8 cellular contexts compared by ENCODE assay signal in the genomic region with DNA sequence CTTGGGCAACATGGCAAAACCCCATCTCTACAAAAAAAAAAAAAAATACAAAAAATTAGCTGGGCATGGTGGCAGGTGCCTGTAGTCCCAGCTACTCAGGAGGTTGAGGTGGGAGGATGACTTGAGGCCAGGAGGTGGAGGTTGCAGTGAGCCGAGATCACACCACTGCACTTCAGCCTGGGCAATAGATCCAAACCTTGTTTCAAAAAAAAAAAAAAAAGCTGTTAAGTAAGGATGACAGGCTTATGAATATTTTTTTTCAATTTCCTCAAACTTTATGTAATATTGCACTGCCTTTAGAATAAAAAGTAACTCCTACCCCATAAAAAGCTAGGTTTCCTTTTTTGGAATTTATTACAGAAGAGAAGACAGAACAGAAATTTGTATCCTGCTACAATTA. TPM values are rescaled to one million over a fixed set of nuclear protein-coding genes. Genes with fewer than 3 reads are reported as not detected.
DNase-seq lines count a peak whose midpoint lies in the region; ATAC-seq, FAIRE-seq and TF ChIP-seq lines count a peak whose summit lies in the region.
"Not testable (repeated sequence)": the region's sequence is repeated elsewhere in the genome, so short reads cannot be mapped to it uniquely, and the experiment has no call there.

No MANE protein-coding gene starts in this region.

- H3K27ac ChIP-seq in A549 = peak overlapping the region; percentile 85 to 88
- H3K27ac ChIP-seq in SK-N-SH (ENCODE audit: low read depth in 2 of 2, low read length in 1 of 2) = peak overlapping the region; percentile 71 to 91; a peak in 3 of 4 replicates
- H3K27ac ChIP-seq in mammary epithelial cell (ENCODE audit: insufficient read depth, low read depth, low read length) = not testable (repeated sequence)
- H3K27ac ChIP-seq in heart left ventricle = peak overlapping the region; percentile 75 to 93 (median 86)
- H3K27ac ChIP-seq in rectal smooth muscle tissue (ENCODE audit: low read depth, low read length) = peak overlapping the region; percentile 90
- peak overlapping the region; percentile 52 to 78 for H3K27ac ChIP-seq in testis

- intact Hi-C loops in mammary epithelial cell (cut with micrococcal nuclease); testis (cut with DNase I; ENCODE audit: low total_unique reads): not testable (repeated sequence)
- intact Hi-C loops in heart left ventricle (cut with DNase I) = loop anchor here in 2 of 10 donors (2.0 kb wide), 1 partner anchor 28 kb away; no protein-coding TSS in a partner anchor

- CTCF ChIA-PET in A549 (lab: Yijun Ruan, JAX) = interaction anchor here (1.1 to 3.8 kb wide), 7 partner anchors 11 to 62 kb away, joined by 3 to 29 read pairs (median 5); no protein-coding TSS in a partner anchor
- CTCF ChIA-PET in SK-N-SH (lab: Yijun Ruan, JAX) = interaction anchor here (1.4 to 8.8 kb wide), 5 partner anchors 11 to 255 kb away, joined by 4 to 49 read pairs (median 9); no protein-coding TSS in a partner anchor
- CTCF ChIA-PET in mammary epithelial cell (lab: Charles Lee; ENCODE audit: low non-redundant PET) = not testable (repeated sequence)

- dilution Hi-C loops in mammary epithelial cell (cut with HindIII; ENCODE audit: low sequenced_read_pairs) = not testable (repeated sequence)

- not testable (repeated sequence) for H3K36me3 Mint-ChIP-seq in memory B cell

- FAIRE-seq in A549 (lab: Jason Lieb, UNC) = not testable (repeated sequence)

- BruUV-seq in mammary epithelial cell (replicated peaks; lab: Mats Ljungman, UMichigan) = not testable (repeated sequence)

- H3K4me1 ChIP-seq in A549 (peaks cover 45% of the 10 kb centered on the region), SK-N-SH (ENCODE audit: control insufficient read depth in 1 of 2, insufficient read depth in 2 of 2, low read depth in 1 of 2, low read length in 1 of 2) (peaks cover 3 to 27% of the 10 kb centered on the region in 2 experiments; a peak in 2 of 4 replicates), mammary epithelial cell (ENCODE audit: insufficient read depth, low read length) (peaks cover 37% of the 10 kb centered on the region), heart left ventricle (peaks cover 8 to 56% (median 45%) of the 10 kb centered on the region in 12 donors), rectal smooth muscle tissue (ENCODE audit: control insufficient read depth, insufficient read depth, low read length) (peaks cover 15% of the 10 kb centered on the region), testis (peaks cover 15% of the 10 kb centered on the region)

- peak overlapping the region; percentile 17 for H3K27ac Mint-ChIP-seq in memory B cell

- ATAC-seq in A549; heart left ventricle; memory B cell (ENCODE audit: low read depth): not testable (repeated sequence)

- peaks cover 17% of the 10 kb centered on the region for H3K4me1 Mint-ChIP-seq in memory B cell

- peak overlapping the region; percentile 88; the same call in 1 of the 2 replicates for H2AFZ ChIP-seq in SK-N-SH (ENCODE audit: low read depth)
- not testable (repeated sequence) for H2AFZ ChIP-seq in mammary epithelial cell (ENCODE audit: low read depth, low read length)

- H3K9me3 ChIP-seq in A549; SK-N-SH; mammary epithelial cell (replicated peaks; ENCODE audit: insufficient read depth, low read length); heart left ventricle; testis: not testable (repeated sequence)

- H3K36me3 ChIP-seq in SK-N-SH (replicated peaks in 1 of 2; ENCODE audit: control insufficient read depth in 1 of 2, insufficient read depth in 2 of 2, low read length in 1 of 2); mammary epithelial cell (ENCODE audit: insufficient read depth, low read length); heart left ventricle; rectal smooth muscle tissue (ENCODE audit: control insufficient read depth, insufficient read depth, low read length); testis (ENCODE audit: low read depth, missing control alignments): not testable (repeated sequence)

- H3K4me3 Mint-ChIP-seq in memory B cell = not testable (repeated sequence)

- H3F3A ChIP-seq in SK-N-SH (replicated peaks; ENCODE audit: insufficient read depth) = peaks cover 35% of the 10 kb centered on the region

- in situ Hi-C loops in mammary epithelial cell (cut with MboI; ENCODE audit: low sequenced_read_pairs in 2 of 2) = not testable (repeated sequence)

- not testable (repeated sequence) for H3K79me2 ChIP-seq in SK-N-SH (ENCODE audit: insufficient read depth); mammary epithelial cell (ENCODE audit: insufficient read depth, low read length)

- TF ChIP-seq RAD21 in A549 (conservative IDR thresholded peaks at IDR 0.05 in 1 of 2, IDR thresholded peaks at IDR 0.05 in 1 of 2); SK-N-SH (IDR thresholded peaks at IDR 0.05; ENCODE audit: low read length): not testable (repeated sequence)

- POLR2A ChIA-PET in A549 (lab: Yijun Ruan, JAX) = interaction anchor here (0.5 to 3.5 kb wide), 11 partner anchors 8 to 62 kb away, joined by 3 to 16 read pairs (median 7); a partner anchor contains a TSS
- POLR2A ChIA-PET in SK-N-SH (lab: Yijun Ruan, JAX) = interaction anchor here (0.9 to 1.3 kb wide), 2 partner anchors 25 to 92 kb away, joined by 4 to 5 read pairs; a partner anchor contains a TSS

- not testable (repeated sequence) for DNase-seq in A549 (ENCODE audit: low read depth in 1 of 2, low spot score in 1 of 2); SK-N-SH; mammary epithelial cell; heart left ventricle; memory B cell (ENCODE audit: low spot score in 2 of 2); testis
- peak; percentile 38 for DNase-seq in KG1 (lab: John Stamatoyannopoulos, UW)

- H3K4me2 ChIP-seq in A549 (peak overlapping the region; percentile 77), SK-N-SH (peak overlapping the region; percentile 71; the same call in 1 of the 2 replicates), mammary epithelial cell (ENCODE audit: insufficient read depth, low read depth, low read length) (peak overlapping the region; percentile 76)

- not testable (repeated sequence) for TF ChIP-seq CTCF in A549 (IDR thresholded peaks at IDR 0.05); SK-N-SH (IDR thresholded peaks at IDR 0.05); mammary epithelial cell (conservative IDR thresholded peaks at IDR 0.05 in 1 of 2, IDR thresholded peaks at IDR 0.05 in 1 of 2; ENCODE audit: extremely low read depth in 1 of 2, insufficient read depth in 1 of 2, low read depth in 1 of 2, low read length in 2 of 2); heart left ventricle (IDR thresholded peaks at IDR 0.05); testis (IDR thresholded peaks at IDR 0.05)

- not testable (repeated sequence) for H3K9me2 ChIP-seq in SK-N-SH

- not testable (repeated sequence) for H3K27me3 Mint-ChIP-seq in memory B cell

- H3K27me3 ChIP-seq in SK-N-SH (ENCODE audit: insufficient read depth); mammary epithelial cell (ENCODE audit: insufficient read depth, low read length); heart left ventricle; rectal smooth muscle tissue (ENCODE audit: control insufficient read depth, insufficient read depth, low read length); testis: not testable (repeated sequence)

- 55% methylated on average over 1 of the region's 1 CpG for WGBS in A549 (ENCODE audit: missing lambda C conversion rate)
- 89% methylated on average over 1 of the region's 1 CpG for WGBS in SK-N-SH (ENCODE audit: low lambda C conversion rate)
- WGBS in mammary epithelial cell (ENCODE audit: low coverage, missing lambda C conversion rate) = 60% methylated on average over 1 of the region's 1 CpG
- 59 to 77% (median 73%) methylated on average over 1 of the region's 1 CpG for WGBS in heart left ventricle, 4 donors
- WGBS in testis, 2 donors = 27 to 48% methylated on average over 1 of the region's 1 CpG

- H3K9me3 Mint-ChIP-seq in memory B cell = not testable (repeated sequence)

- TF ChIP-seq POLR2A in A549 (IDR thresholded peaks at IDR 0.05; ENCODE audit: low read length); heart left ventricle (IDR thresholded peaks at IDR 0.05); testis (IDR thresholded peaks at IDR 0.05): not testable (repeated sequence)

- TF ChIP-seq EP300 in A549 (IDR thresholded peaks at IDR 0.05); SK-N-SH (IDR thresholded peaks at IDR 0.05; ENCODE audit: borderline replicate concordance in 1 of 2, low read depth in 1 of 2, low read length in 1 of 2): not testable (repeated sequence)

- H4K20me1 ChIP-seq in SK-N-SH (ENCODE audit: insufficient read depth); mammary epithelial cell (ENCODE audit: insufficient read depth, low read length): not testable (repeated sequence)

- H3K4me3 ChIP-seq in A549; SK-N-SH (ENCODE audit: low read depth in 2 of 2, low read length in 1 of 2); mammary epithelial cell (replicated peaks in 1 of 3; ENCODE audit: insufficient read depth in 1 of 3, low read depth in 2 of 3, low read length in 3 of 3); rectal smooth muscle tissue (ENCODE audit: low read length); testis: not testable (repeated sequence)
- peak overlapping the region in 2 of 12 donors; percentile 38 to 44 for H3K4me3 ChIP-seq in heart left ventricle

- peak overlapping the region; percentile 37; the same call in 1 of the 2 replicates for H3K9ac ChIP-seq in SK-N-SH
- not testable (repeated sequence) for H3K9ac ChIP-seq in mammary epithelial cell (ENCODE audit: insufficient read depth, low read length); rectal smooth muscle tissue (ENCODE audit: low read length)

RNA-seq across cellular contexts. Expression of a gene that starts 25.0 kb away (rescaled TPM):
- polyA plus RNA-seq in A549 (2011; rRNA removed) = 86.5 and 90.2 TPM in 2 replicates
- 40.8 and 42.1 TPM in 2 replicates for polyA plus RNA-seq in A549 (2012; cell fraction: cytosol; rRNA removed)
- polyA plus RNA-seq in A549 (2012; cell fraction: nucleus; rRNA removed) = 64.5 and 70.3 TPM in 2 replicates
- 72.2 to 90.0 TPM (median 80.6 TPM) in 3 replicates for polyA plus RNA-seq in A549 (2017; fragmentation: RNase III; extraction: RNeasy Plus Mini Kit Qiagen cat#74134 plus additional on column Dnase treatment)
- polyA minus RNA-seq in A549 (2011; rRNA and poly(A)+ RNA removed) = 183 and 220 TPM in 2 replicates
- polyA plus RNA-seq in SK-N-SH (2012; rRNA removed) = 111 and 114 TPM in 2 replicates
- polyA plus RNA-seq in SK-N-SH (2012; cell fraction: cytosol; rRNA removed) = 96.5 and 100 TPM in 2 replicates
- polyA plus RNA-seq in SK-N-SH (2012; cell fraction: nucleus; rRNA removed) = 112 and 138 TPM in 2 replicates
- 100 to 1,000 TPM; 173 to 176 TPM for total RNA-seq in mammary epithelial cell
- polyA plus RNA-seq in mammary epithelial cell = 98.1 TPM
- polyA minus RNA-seq in mammary epithelial cell = 175 TPM
- total RNA-seq in heart left ventricle = 100 to 1,000 TPM in 4 of 9 donors, 10 to 100 TPM in 5; 78.6 to 121 (median 93.9) TPM
- polyA plus RNA-seq in heart left ventricle = 100 to 1,000 TPM in 1 of 2 donors, 10 to 100 TPM in 1; 82.3 to 115 TPM
- total RNA-seq in testis = 10 to 100 TPM; 94.5 to 98.2 TPM
- polyA plus RNA-seq in testis (ENCODE audit: insufficient read depth, low read depth, low replicate concordance) = 113 TPM

RNA-seq across cellular contexts. Expression of a gene that starts 40.7 kb away (rescaled TPM):
- polyA plus RNA-seq in A549 (2011; rRNA removed) (309 and 365 TPM in 2 replicates), A549 (2017; fragmentation: RNase III; extraction: RNeasy Plus Mini Kit Qiagen cat#74134 plus additional on column Dnase treatment) (304 to 324 TPM (median 312 TPM) in 3 replicates), SK-N-SH (2012; rRNA removed) (240 and 279 TPM in 2 replicates), mammary epithelial cell (349 TPM), heart left ventricle (100 to 1,000 TPM; 376 to 501 TPM), testis (ENCODE audit: insufficient read depth, low read depth, low replicate concordance) (295 TPM)
- 217 TPM in 2 replicates for polyA plus RNA-seq in A549 (2012; cell fraction: cytosol; rRNA removed)
- polyA plus RNA-seq in A549 (2012; cell fraction: nucleus; rRNA removed) = 88.8 and 136 TPM in 2 replicates
- 143 and 152 TPM in 2 replicates for polyA minus RNA-seq in A549 (2011; rRNA and poly(A)+ RNA removed)
- 305 and 321 TPM in 2 replicates for polyA plus RNA-seq in SK-N-SH (2012; cell fraction: cytosol; rRNA removed)
- polyA plus RNA-seq in SK-N-SH (2012; cell fraction: nucleus; rRNA removed) = 94.3 and 162 TPM in 2 replicates
- total RNA-seq in mammary epithelial cell (100 to 1,000 TPM; 252 to 307 TPM), heart left ventricle (100 to 1,000 TPM; 388 to 743 (median 512) TPM), testis (100 to 1,000 TPM; 248 to 291 TPM)
- polyA minus RNA-seq in mammary epithelial cell = 213 TPM

RNA-seq across cellular contexts. Expression of a gene that starts 54.3 kb away (rescaled TPM):
- 35.2 and 38.3 TPM in 2 replicates for polyA plus RNA-seq in A549 (2011; rRNA removed)
- 37.2 and 39.2 TPM in 2 replicates for polyA plus RNA-seq in A549 (2012; cell fraction: cytosol; rRNA removed)
- 18.9 and 27.4 TPM in 2 replicates for polyA plus RNA-seq in A549 (2012; cell fraction: nucleus; rRNA removed)
- polyA plus RNA-seq in A549 (2017; fragmentation: RNase III; extraction: RNeasy Plus Mini Kit Qiagen cat#74134 plus additional on column Dnase treatment) = 38.1 to 40.1 TPM (median 39.9 TPM) in 3 replicates
- 11.3 and 14.4 TPM in 2 replicates for polyA minus RNA-seq in A549 (2011; rRNA and poly(A)+ RNA removed)
- 29.0 and 32.4 TPM in 2 replicates for polyA plus RNA-seq in SK-N-SH (2012; rRNA removed)
- 33.5 and 34.7 TPM in 2 replicates for polyA plus RNA-seq in SK-N-SH (2012; cell fraction: cytosol; rRNA removed)
- polyA plus RNA-seq in SK-N-SH (2012; cell fraction: nucleus; rRNA removed) = 22.5 and 25.0 TPM in 2 replicates
- total RNA-seq in mammary epithelial cell = 10 to 100 TPM; 36.2 to 77.8 TPM
- polyA plus RNA-seq in mammary epithelial cell = 57.1 TPM
- polyA minus RNA-seq in mammary epithelial cell = 67.3 TPM
- 10 to 100 TPM; 30.0 to 46.3 (median 37.7) TPM for total RNA-seq in heart left ventricle
- 10 to 100 TPM; 30.7 to 46.6 TPM for polyA plus RNA-seq in heart left ventricle
- total RNA-seq in testis = 10 to 100 TPM; 37.8 to 41.6 TPM
- polyA plus RNA-seq in testis (ENCODE audit: insufficient read depth, low read depth, low replicate concordance) = 81.5 TPM
